1 cellular context compared by ENCODE assay signal in genomic region chr2:219369447-219369861, GRCh38.
TF ChIP-seq lines count a peak whose summit lies in the region.

No MANE protein-coding gene starts in this region.

TF ChIP-seq in HEK293, 187 proteins besides CTCF, POLR2A, EP300 and RAD21 (continued from another document):
- TF ChIP-seq, protein P1, sequence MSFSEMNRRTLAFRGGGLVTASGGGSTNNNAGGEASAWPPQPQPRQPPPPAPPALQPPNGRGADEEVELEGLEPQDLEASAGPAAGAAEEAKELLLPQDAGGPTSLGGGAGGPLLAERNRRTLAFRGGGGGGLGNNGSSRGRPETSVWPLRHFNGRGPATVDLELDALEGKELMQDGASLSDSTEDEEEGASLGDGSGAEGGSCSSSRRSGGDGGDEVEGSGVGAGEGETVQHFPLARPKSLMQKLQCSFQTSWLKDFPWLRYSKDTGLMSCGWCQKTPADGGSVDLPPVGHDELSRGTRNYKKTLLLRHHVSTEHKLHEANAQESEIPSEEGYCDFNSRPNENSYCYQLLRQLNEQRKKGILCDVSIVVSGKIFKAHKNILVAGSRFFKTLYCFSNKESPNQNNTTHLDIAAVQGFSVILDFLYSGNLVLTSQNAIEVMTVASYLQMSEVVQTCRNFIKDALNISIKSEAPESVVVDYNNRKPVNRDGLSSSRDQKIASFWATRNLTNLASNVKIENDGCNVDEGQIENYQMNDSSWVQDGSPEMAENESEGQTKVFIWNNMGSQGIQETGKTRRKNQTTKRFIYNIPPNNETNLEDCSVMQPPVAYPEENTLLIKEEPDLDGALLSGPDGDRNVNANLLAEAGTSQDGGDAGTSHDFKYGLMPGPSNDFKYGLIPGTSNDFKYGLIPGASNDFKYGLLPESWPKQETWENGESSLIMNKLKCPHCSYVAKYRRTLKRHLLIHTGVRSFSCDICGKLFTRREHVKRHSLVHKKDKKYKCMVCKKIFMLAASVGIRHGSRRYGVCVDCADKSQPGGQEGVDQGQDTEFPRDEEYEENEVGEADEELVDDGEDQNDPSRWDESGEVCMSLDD (tag by site-specific recombination; IDR thresholded peaks at IDR 0.05), result peak; percentile 68
- TF ChIP-seq ZNF23 (tag by site-specific recombination; IDR thresholded peaks at IDR 0.05; ENCODE audit: borderline replicate concordance) (no peak), ZNF600 (tag by site-specific recombination; IDR thresholded peaks at IDR 0.05) (peak; percentile 67), ZNF473 (tag by site-specific recombination; IDR thresholded peaks at IDR 0.05) (peak; percentile 85), ZNF133 (tag by site-specific recombination; IDR thresholded peaks at IDR 0.05) (0 out of 2 replicates have a peak, but pooled peaks have one; percentile 38), ZNF335 (tag by site-specific recombination; conservative IDR thresholded peaks at IDR 0.05) (peak; percentile 67), ZNF701 (tag by site-specific recombination; IDR thresholded peaks at IDR 0.05) (no peak), SP2 (tag by site-specific recombination; IDR thresholded peaks at IDR 0.05) (no peak), ZNF585B (tag by site-specific recombination; IDR thresholded peaks at IDR 0.05) (no peak), ZNF354C (tag by site-specific recombination; IDR thresholded peaks at IDR 0.05; ENCODE audit: borderline replicate concordance, low read depth) (no peak), GFI1B (tag by site-specific recombination; IDR thresholded peaks at IDR 0.05) (no peak), ZNF221 (tag by site-specific recombination; IDR thresholded peaks at IDR 0.05; ENCODE audit: borderline replicate concordance) (no peak), KLF8 (tag by site-specific recombination; IDR thresholded peaks at IDR 0.05) (peak; percentile 86), ZNF248 (tag by site-specific recombination; IDR thresholded peaks at IDR 0.05) (peak; percentile 60; the same call in 1 of the 2 replicates), ZBTB44 (tag by site-specific recombination; IDR thresholded peaks at IDR 0.05) (no peak), ZSCAN4 (tag by site-specific recombination; IDR thresholded peaks at IDR 0.05) (peak; percentile 97), ZNF223 (tag by site-specific recombination; IDR thresholded peaks at IDR 0.05) (no peak), ZIC2 (tag by site-specific recombination; IDR thresholded peaks at IDR 0.05) (peak; percentile 22; the same call in 1 of the 2 replicates), ZNF629 (tag by site-specific recombination; IDR thresholded peaks at IDR 0.05) (peak; percentile 73), ZFP37 (tag by site-specific recombination; IDR thresholded peaks at IDR 0.05) (no peak), ZNF324 (tag by site-specific recombination; IDR thresholded peaks at IDR 0.05) (peak; percentile 93), GLIS1 (tag by site-specific recombination; IDR thresholded peaks at IDR 0.05) (0 out of 2 replicates have a peak, but pooled peaks have one; percentile 16), ZNF140 (tag by site-specific recombination; IDR thresholded peaks at IDR 0.05) (no peak), ZNF555 (tag by site-specific recombination; conservative IDR thresholded peaks at IDR 0.05) (no peak), ZNF341 (tag by site-specific recombination; IDR thresholded peaks at IDR 0.05; ENCODE audit: low read depth) (no peak), PRDM1 (tag by site-specific recombination; IDR thresholded peaks at IDR 0.05) (peak; percentile 18; the same call in 1 of the 2 replicates), MYNN (tag by site-specific recombination; IDR thresholded peaks at IDR 0.05; ENCODE audit: borderline replicate concordance) (no peak), ZNF621 (tag by site-specific recombination; IDR thresholded peaks at IDR 0.05) (peak; percentile 79), ZNF19 (tag by site-specific recombination; IDR thresholded peaks at IDR 0.05; ENCODE audit: low read depth) (peak; percentile 65; the same call in 1 of the 2 replicates), SP7 (tag by site-specific recombination; IDR thresholded peaks at IDR 0.05) (peak; percentile 79; the same call in 1 of the 2 replicates), ZNF211 (tag by site-specific recombination; IDR thresholded peaks at IDR 0.05; ENCODE audit: low read depth) (no peak), ZNF24 (tag by site-specific recombination; IDR thresholded peaks at IDR 0.05) (peak; percentile 77)
- TF ChIP-seq, protein P2, sequence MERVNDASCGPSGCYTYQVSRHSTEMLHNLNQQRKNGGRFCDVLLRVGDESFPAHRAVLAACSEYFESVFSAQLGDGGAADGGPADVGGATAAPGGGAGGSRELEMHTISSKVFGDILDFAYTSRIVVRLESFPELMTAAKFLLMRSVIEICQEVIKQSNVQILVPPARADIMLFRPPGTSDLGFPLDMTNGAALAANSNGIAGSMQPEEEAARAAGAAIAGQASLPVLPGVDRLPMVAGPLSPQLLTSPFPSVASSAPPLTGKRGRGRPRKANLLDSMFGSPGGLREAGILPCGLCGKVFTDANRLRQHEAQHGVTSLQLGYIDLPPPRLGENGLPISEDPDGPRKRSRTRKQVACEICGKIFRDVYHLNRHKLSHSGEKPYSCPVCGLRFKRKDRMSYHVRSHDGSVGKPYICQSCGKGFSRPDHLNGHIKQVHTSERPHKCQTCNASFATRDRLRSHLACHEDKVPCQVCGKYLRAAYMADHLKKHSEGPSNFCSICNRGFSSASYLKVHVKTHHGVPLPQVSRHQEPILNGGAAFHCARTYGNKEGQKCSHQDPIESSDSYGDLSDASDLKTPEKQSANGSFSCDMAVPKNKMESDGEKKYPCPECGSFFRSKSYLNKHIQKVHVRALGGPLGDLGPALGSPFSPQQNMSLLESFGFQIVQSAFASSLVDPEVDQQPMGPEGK (tag by site-specific recombination; IDR thresholded peaks at IDR 0.05), result peak; percentile 63
- TF ChIP-seq, protein P3, sequence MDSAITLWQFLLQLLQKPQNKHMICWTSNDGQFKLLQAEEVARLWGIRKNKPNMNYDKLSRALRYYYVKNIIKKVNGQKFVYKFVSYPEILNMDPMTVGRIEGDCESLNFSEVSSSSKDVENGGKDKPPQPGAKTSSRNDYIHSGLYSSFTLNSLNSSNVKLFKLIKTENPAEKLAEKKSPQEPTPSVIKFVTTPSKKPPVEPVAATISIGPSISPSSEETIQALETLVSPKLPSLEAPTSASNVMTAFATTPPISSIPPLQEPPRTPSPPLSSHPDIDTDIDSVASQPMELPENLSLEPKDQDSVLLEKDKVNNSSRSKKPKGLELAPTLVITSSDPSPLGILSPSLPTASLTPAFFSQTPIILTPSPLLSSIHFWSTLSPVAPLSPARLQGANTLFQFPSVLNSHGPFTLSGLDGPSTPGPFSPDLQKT (IDR thresholded peaks at IDR 0.05; ENCODE audit: borderline replicate concordance, low read depth, low read length), result no peak
- TF ChIP-seq, protein P4, sequence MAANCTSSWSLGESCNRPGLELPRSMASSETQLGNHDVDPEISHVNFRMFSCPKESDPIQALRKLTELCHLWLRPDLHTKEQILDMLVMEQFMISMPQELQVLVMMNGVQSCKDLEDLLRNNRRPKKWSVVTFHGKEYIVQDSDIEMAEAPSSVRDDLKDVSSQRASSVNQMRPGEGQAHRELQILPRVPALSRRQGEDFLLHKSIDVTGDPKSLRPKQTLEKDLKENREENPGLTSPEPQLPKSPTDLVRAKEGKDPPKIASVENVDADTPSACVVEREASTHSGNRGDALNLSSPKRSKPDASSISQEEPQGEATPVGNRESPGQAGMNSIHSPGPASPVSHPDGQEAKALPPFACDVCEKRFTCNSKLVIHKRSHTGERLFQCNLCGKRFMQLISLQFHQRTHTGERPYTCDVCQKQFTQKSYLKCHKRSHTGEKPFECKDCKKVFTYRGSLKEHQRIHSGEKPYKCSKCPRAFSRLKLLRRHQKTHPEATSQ (tag by site-specific recombination; IDR thresholded peaks at IDR 0.05), result no peak
- TF ChIP-seq, protein P5, sequence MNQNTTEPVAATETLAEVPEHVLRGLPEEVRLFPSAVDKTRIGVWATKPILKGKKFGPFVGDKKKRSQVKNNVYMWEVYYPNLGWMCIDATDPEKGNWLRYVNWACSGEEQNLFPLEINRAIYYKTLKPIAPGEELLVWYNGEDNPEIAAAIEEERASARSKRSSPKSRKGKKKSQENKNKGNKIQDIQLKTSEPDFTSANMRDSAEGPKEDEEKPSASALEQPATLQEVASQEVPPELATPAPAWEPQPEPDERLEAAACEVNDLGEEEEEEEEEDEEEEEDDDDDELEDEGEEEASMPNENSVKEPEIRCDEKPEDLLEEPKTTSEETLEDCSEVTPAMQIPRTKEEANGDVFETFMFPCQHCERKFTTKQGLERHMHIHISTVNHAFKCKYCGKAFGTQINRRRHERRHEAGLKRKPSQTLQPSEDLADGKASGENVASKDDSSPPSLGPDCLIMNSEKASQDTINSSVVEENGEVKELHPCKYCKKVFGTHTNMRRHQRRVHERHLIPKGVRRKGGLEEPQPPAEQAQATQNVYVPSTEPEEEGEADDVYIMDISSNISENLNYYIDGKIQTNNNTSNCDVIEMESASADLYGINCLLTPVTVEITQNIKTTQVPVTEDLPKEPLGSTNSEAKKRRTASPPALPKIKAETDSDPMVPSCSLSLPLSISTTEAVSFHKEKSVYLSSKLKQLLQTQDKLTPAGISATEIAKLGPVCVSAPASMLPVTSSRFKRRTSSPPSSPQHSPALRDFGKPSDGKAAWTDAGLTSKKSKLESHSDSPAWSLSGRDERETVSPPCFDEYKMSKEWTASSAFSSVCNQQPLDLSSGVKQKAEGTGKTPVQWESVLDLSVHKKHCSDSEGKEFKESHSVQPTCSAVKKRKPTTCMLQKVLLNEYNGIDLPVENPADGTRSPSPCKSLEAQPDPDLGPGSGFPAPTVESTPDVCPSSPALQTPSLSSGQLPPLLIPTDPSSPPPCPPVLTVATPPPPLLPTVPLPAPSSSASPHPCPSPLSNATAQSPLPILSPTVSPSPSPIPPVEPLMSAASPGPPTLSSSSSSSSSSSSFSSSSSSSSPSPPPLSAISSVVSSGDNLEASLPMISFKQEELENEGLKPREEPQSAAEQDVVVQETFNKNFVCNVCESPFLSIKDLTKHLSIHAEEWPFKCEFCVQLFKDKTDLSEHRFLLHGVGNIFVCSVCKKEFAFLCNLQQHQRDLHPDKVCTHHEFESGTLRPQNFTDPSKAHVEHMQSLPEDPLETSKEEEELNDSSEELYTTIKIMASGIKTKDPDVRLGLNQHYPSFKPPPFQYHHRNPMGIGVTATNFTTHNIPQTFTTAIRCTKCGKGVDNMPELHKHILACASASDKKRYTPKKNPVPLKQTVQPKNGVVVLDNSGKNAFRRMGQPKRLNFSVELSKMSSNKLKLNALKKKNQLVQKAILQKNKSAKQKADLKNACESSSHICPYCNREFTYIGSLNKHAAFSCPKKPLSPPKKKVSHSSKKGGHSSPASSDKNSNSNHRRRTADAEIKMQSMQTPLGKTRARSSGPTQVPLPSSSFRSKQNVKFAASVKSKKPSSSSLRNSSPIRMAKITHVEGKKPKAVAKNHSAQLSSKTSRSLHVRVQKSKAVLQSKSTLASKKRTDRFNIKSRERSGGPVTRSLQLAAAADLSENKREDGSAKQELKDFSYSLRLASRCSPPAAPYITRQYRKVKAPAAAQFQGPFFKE (tag by site-specific recombination; IDR thresholded peaks at IDR 0.05; ENCODE audit: borderline replicate concordance), result peak; percentile 84; the same call in 1 of the 2 replicates
